Comparison of ENCODE assay signal across 8 cellular contexts in genomic region chr2:149597050-149598013, GRCh38. TPM values are rescaled to one million over a fixed set of nuclear protein-coding genes. Genes with fewer than 3 reads are reported as not detected.
DNase-seq lines count a peak whose midpoint lies in the region; ATAC-seq and TF ChIP-seq lines count a peak whose summit lies in the region.

No MANE protein-coding gene starts in this region.

- H3K4me1 Mint-ChIP-seq in activated naive CD8-positive, alpha-beta T cell treated with anti-CD3 and anti-CD28 coated beads, Interleukin-2, amount 50 U/mL, for 24 hours: peaks cover 25% of the 10 kb centered on the region

- no peak for TF ChIP-seq POLR2A in heart left ventricle (IDR thresholded peaks at IDR 0.05)

- DNase-seq in A172 (ENCODE audit: low spot score) (peak; percentile 93), NCI-H1417 treated with DMSO at 0.1 percent for 48 hours (lab: John Stamatoyannopoulos, UW) (peak; percentile 61), SKM-1 treated with dmso at 0.1 percent for 144 hours (lab: John Stamatoyannopoulos, UW; ENCODE audit: unreplicated experiment) (peak; percentile 74), heart left ventricle (peak in 2 of 5 donors; percentile 16 to 23), putamen (ENCODE audit: low spot score) (peak; percentile 67)
- peak; percentile 26 for DNase-seq in activated naive CD8-positive, alpha-beta T cell treated with anti-CD3 and anti-CD28 coated beads, Interleukin-2, amount 50 U/mL, for 24 hours

- no peaks in the 10 kb centered on the region for H3K36me3 Mint-ChIP-seq in activated naive CD8-positive, alpha-beta T cell treated with anti-CD3 and anti-CD28 coated beads, Interleukin-2, amount 50 U/mL, for 24 hours (ENCODE audit: low read depth)

- peak overlapping the region in 9 of 12 donors; percentile 20 to 53 (median 33) for H3K4me3 ChIP-seq in heart left ventricle

- H3K4me1 ChIP-seq in heart left ventricle: peaks cover 0 to 11% (median 0%) of the 10 kb centered on the region in 12 donors

- intact Hi-C loops in heart left ventricle (cut with DNase I): loop anchor here (1.0 to 10.0 kb wide), 11 partner anchors 889 to 1817 kb away; partner anchors contain the start of gene RND3 (in 9 of the 10)

- no peak overlapping the region for H3K27ac ChIP-seq in heart left ventricle

- peaks cover 0 to 8% (median 0%) of the 10 kb centered on the region in 12 donors for H3K9me3 ChIP-seq in heart left ventricle

- no peaks in the 10 kb centered on the region for H3K9me3 Mint-ChIP-seq in activated naive CD8-positive, alpha-beta T cell treated with anti-CD3 and anti-CD28 coated beads, Interleukin-2, amount 50 U/mL, for 24 hours

- H3K27me3 ChIP-seq in heart left ventricle: no peaks in the 10 kb centered on the region

- H3K4me3 Mint-ChIP-seq in activated naive CD8-positive, alpha-beta T cell treated with anti-CD3 and anti-CD28 coated beads, Interleukin-2, amount 50 U/mL, for 24 hours: peak overlapping the region; percentile 1

- H3K27me3 Mint-ChIP-seq in activated naive CD8-positive, alpha-beta T cell treated with anti-CD3 and anti-CD28 coated beads, Interleukin-2, amount 50 U/mL, for 24 hours: peaks cover 5% of the 10 kb centered on the region

- H3K36me3 ChIP-seq in heart left ventricle: no peaks in the 10 kb centered on the region

- peak; percentile 67 to 88 (median 78) for TF ChIP-seq CTCF in heart left ventricle (IDR thresholded peaks at IDR 0.05)

- ATAC-seq in GM18499 (IDR thresholded peaks at IDR 0.05; ENCODE audit: insufficient read depth, unreplicated experiment) (peak; percentile 98), HG02852 (IDR thresholded peaks at IDR 0.05; ENCODE audit: unreplicated experiment) (peak; percentile 97), heart left ventricle (peak; percentile 73 to 97 (median 92))
- peak; percentile 97 for ATAC-seq in activated naive CD8-positive, alpha-beta T cell treated with anti-CD3 and anti-CD28 coated beads, Interleukin-2, amount 50 U/mL, for 24 hours

- WGBS in heart left ventricle, 4 donors: 20 to 26% (median 25%) methylated on average over 12 of the region's 12 CpGs

- H3K27ac Mint-ChIP-seq in activated naive CD8-positive, alpha-beta T cell treated with anti-CD3 and anti-CD28 coated beads, Interleukin-2, amount 50 U/mL, for 24 hours: no peak overlapping the region

RNA-seq across cellular contexts. Expression of gene MMADHC, which starts 9.8 kb away (rescaled TPM):
- total RNA-seq in A172 (2014; rRNA removed; shearing (Covaris generic)): 425 and 434 TPM in 2 replicates
- total RNA-seq in heart left ventricle: 100 to 1,000 TPM in 8 of 9 donors, 10 to 100 TPM in 1; 66.6 to 130 (median 117) TPM
- 100 to 1,000 TPM in 1 of 2 donors, 10 to 100 TPM in 1; 34.0 to 152 TPM for polyA plus RNA-seq in heart left ventricle
